21 cellular contexts compared by ENCODE assay signal in the genomic region with DNA sequence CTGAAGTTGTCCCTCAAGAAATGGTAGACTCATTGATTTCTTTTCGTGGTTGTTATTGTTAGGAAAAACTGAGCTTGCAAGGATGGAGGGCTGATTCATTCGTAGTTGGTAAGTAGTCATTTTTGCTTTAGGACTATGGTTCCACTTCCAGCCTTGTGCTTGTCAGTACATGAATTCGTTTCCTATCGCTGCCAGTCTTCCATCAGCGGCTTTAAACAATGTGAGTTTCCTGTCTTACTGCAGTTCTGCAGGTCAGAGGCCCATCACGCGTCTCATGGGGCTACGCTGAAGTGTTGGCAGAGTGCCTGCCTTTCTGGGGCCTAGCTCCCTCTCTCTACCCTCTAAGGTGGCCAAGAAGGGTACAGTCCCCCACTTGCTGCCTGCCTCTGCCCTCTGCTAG. TPM values are rescaled to one million over a fixed set of nuclear protein-coding genes. Genes with fewer than 3 reads are reported as not detected.
A peak's percentile ranks its signal among the peaks of the same experiment; 100 is the strongest.
DNase-seq lines count a peak whose midpoint lies in the region; ATAC-seq and TF ChIP-seq lines count a peak whose summit lies in the region.
"Had no signal": no experiment of that assay in that cellular context is flagged by ENCODE, and none has a peak within 500 bp of the region (broad histone marks: within the 10 kb centered on the region; RNA-seq: fewer than 3 reads in every experiment).

No MANE protein-coding gene starts in this region.

- H3K27ac ChIP-seq in RWPE2 (ENCODE audit: poor library complexity, severe bottlenecking) (peak overlapping the region; percentile 89), esophagus squamous epithelium (peak overlapping the region; percentile 55 to 71 (median 66))
- H3K27ac ChIP-seq: GM23248 had no signal

- H3K36me3 Mint-ChIP-seq in activated CD4-positive, alpha-beta T cell treated with anti-CD3 and anti-CD28 coated beads for 36 hours (ENCODE audit: low read depth): no peaks in the 10 kb centered on the region
- H3K36me3 Mint-ChIP-seq in effector memory CD8-positive, alpha-beta T cell (ENCODE audit: insufficient read depth): no peaks in the 10 kb centered on the region
- H3K36me3 Mint-ChIP-seq: CD4-positive, CD25-positive, alpha-beta regulatory T cell; immature natural killer cell; type B pancreatic cell had no signal

- intact Hi-C loops in activated CD4-positive, alpha-beta T cell treated with anti-CD3 and anti-CD28 coated beads for 36 hours (cut with DNase I, micrococcal nuclease): no loop called here
- intact Hi-C loops in esophagus squamous epithelium (cut with DNase I): no loop called here

- 35 to 48% methylated on average over 7 to 8 of the region's 8 CpGs for WGBS in esophagus squamous epithelium, 2 donors

- peak; percentile 61 for ATAC-seq in activated CD4-positive, alpha-beta T cell treated with anti-CD3 and anti-CD28 coated beads for 36 hours
- ATAC-seq in RWPE2 (ENCODE audit: low read depth): peak; percentile 83
- ATAC-seq in HG03521 (IDR thresholded peaks at IDR 0.05; ENCODE audit: unreplicated experiment): no peak
- no peak for ATAC-seq in effector memory CD8-positive, alpha-beta T cell (replicated peaks)
- ATAC-seq: activated CD4-positive, CD25-positive, alpha-beta regulatory T cell treated with anti-CD3 and anti-CD28 coated beads, Interleukin-2, amount 50 U/mL, for 24 hours; naive thymus-derived CD8-positive, alpha-beta T cell had no signal

- POLR2A ChIA-PET in activated CD4-positive, alpha-beta T cell treated with anti-CD3 and anti-CD28 coated beads for 36 hours (lab: Charles Lee): interaction anchor here (0.6 kb wide), 1 partner anchor 337 kb away, joined by 7 read pairs; no protein-coding TSS in a partner anchor

- H3K9me3 Mint-ChIP-seq in activated CD4-positive, alpha-beta T cell treated with anti-CD3 and anti-CD28 coated beads for 36 hours (ENCODE audit: low read depth): no peaks in the 10 kb centered on the region
- no peaks in the 10 kb centered on the region for H3K9me3 Mint-ChIP-seq in effector memory CD8-positive, alpha-beta T cell
- H3K9me3 Mint-ChIP-seq: activated T-helper 2 cell treated with anti-CD3 and anti-CD28 coated beads, Interferon-gamma antibody, Interleukin-2, Interleukin-4, amounts not matched to agents 10 μg/mL and 5 μg/mL and 100 μg/mL, durations not matched to agents 14 hours and 24 hours and 36 hours; type B pancreatic cell had no signal

- H3K27me3 ChIP-seq in RWPE2 (ENCODE audit: insufficient read depth, poor library complexity, severe bottlenecking) (no peaks in the 10 kb centered on the region), esophagus squamous epithelium (no peaks in the 10 kb centered on the region)

- no peak for TF ChIP-seq POLR2A in esophagus squamous epithelium (IDR thresholded peaks at IDR 0.05)

- peaks cover 31% of the 10 kb centered on the region for H3K4me1 ChIP-seq in RWPE2 (ENCODE audit: insufficient read depth, poor library complexity, severe bottlenecking)
- H3K4me1 ChIP-seq in esophagus squamous epithelium: peaks cover 14 to 62% (median 38%) of the 10 kb centered on the region in 3 donors

- H3K4me3 Mint-ChIP-seq in activated CD4-positive, alpha-beta T cell treated with anti-CD3 and anti-CD28 coated beads for 36 hours: no peak overlapping the region
- no peak overlapping the region for H3K4me3 Mint-ChIP-seq in effector memory CD8-positive, alpha-beta T cell
- H3K4me3 Mint-ChIP-seq: CD4-positive, CD25-positive, alpha-beta regulatory T cell; immature natural killer cell; naive thymus-derived CD8-positive, alpha-beta T cell; T-helper 1 cell treated with Interleukin-12 subunit alpha and Interleukin-12 subunit beta and Interleukin-4 antibody, amounts not matched to agents 30 μg/mL and 1 μg/mL, for 36 hours; type B pancreatic cell had no signal

- no peaks in the 10 kb centered on the region for H3K9me3 ChIP-seq in RWPE2 (ENCODE audit: severe bottlenecking)
- H3K9me3 ChIP-seq in esophagus squamous epithelium: no peaks in the 10 kb centered on the region

- no peak overlapping the region for H3K4me3 ChIP-seq in RWPE2 (ENCODE audit: severe bottlenecking)
- peak overlapping the region in 1 of 4 donors; percentile 7 for H3K4me3 ChIP-seq in esophagus squamous epithelium
- H3K4me3 ChIP-seq: GM23248, lung had no signal

- CTCF ChIA-PET in activated CD4-positive, alpha-beta T cell treated with anti-CD3 and anti-CD28 coated beads for 36 hours (lab: Charles Lee): interaction anchor here (0.7 to 1.2 kb wide), 2 partner anchors 21 to 1085 kb away, joined by 3 to 4 read pairs; no protein-coding TSS in a partner anchor

- H3K27me3 Mint-ChIP-seq in activated CD4-positive, alpha-beta T cell treated with anti-CD3 and anti-CD28 coated beads for 36 hours: peaks cover 3% of the 10 kb centered on the region
- peaks cover 21 to 74% of the 10 kb centered on the region in 2 donors for H3K27me3 Mint-ChIP-seq in effector memory CD8-positive, alpha-beta T cell

- DNase-seq in activated CD4-positive, alpha-beta T cell treated with anti-CD3 and anti-CD28 coated beads for 36 hours: no peak
- no peak for DNase-seq in activated CD4-positive, alpha-beta T cell treated with anti-CD3 and anti-CD28 coated beads for 4 hours
- DNase-seq in RWPE2 (ENCODE audit: low spot score) (no peak), esophagus squamous epithelium (lab: John Stamatoyannopoulos, UW) (no peak), GM10266 (ENCODE audit: extremely low spot score) (no peak), DMS 273 (lab: John Stamatoyannopoulos, UW; ENCODE audit: unreplicated experiment) (no peak)
- DNase-seq in effector memory CD8-positive, alpha-beta T cell: no peak
- DNase-seq: CD4-positive, CD25-positive, alpha-beta regulatory T cell; cerebellar nuclear complex; GM23248; immature natural killer cell; NCI-H226; SHP77; stimulated activated naive CD4-positive, alpha-beta T cell had no signal

- no peak overlapping the region for H3K27ac Mint-ChIP-seq in activated CD4-positive, alpha-beta T cell treated with anti-CD3 and anti-CD28 coated beads for 36 hours
- H3K27ac Mint-ChIP-seq in effector memory CD8-positive, alpha-beta T cell: no peak overlapping the region
- H3K27ac Mint-ChIP-seq: activated T-helper 2 cell treated with anti-CD3 and anti-CD28 coated beads, Interferon-gamma antibody, Interleukin-2, Interleukin-4, amounts not matched to agents 10 μg/mL and 5 μg/mL and 100 μg/mL, durations not matched to agents 14 hours and 24 hours and 36 hours; CD4-positive, CD25-positive, alpha-beta regulatory T cell; immature natural killer cell; T-helper 1 cell treated with Interleukin-12 subunit alpha and Interleukin-12 subunit beta and Interleukin-4 antibody, amounts not matched to agents 30 μg/mL and 1 μg/mL, for 36 hours; type B pancreatic cell had no signal

- peaks cover 10% of the 10 kb centered on the region for H3K4me1 Mint-ChIP-seq in activated CD4-positive, alpha-beta T cell treated with anti-CD3 and anti-CD28 coated beads for 36 hours
- H3K4me1 Mint-ChIP-seq in effector memory CD8-positive, alpha-beta T cell (ENCODE audit: low read depth in 2 of 2): peaks cover 10 to 11% of the 10 kb centered on the region in 2 donors

- TF ChIP-seq CTCF in RWPE2 (IDR thresholded peaks at IDR 0.05; ENCODE audit: poor library complexity, severe bottlenecking) (no peak), esophagus squamous epithelium (IDR thresholded peaks at IDR 0.05) (no peak), GM10266 (IDR thresholded peaks at IDR 0.05; ENCODE audit: control insufficient read depth, insufficient read depth, low read depth, missing control alignments) (no peak)

- H3K36me3 ChIP-seq in RWPE2 (ENCODE audit: low read depth): no peaks in the 10 kb centered on the region
- H3K36me3 ChIP-seq in esophagus squamous epithelium: no peaks in the 10 kb centered on the region

RNA-seq across cellular contexts. Expression of a gene that starts 11.4 kb away (rescaled TPM):
- not detected for total RNA-seq in activated CD4-positive, alpha-beta T cell treated with anti-CD3 and anti-CD28 coated beads for 36 hours
- 100 to 1,000 TPM in 1 of 4 donors, 10 to 100 TPM in 3; 50.5 to 105 (median 81.8) TPM for total RNA-seq in esophagus squamous epithelium
- total RNA-seq: activated T-helper 2 cell treated with anti-CD3 and anti-CD28 coated beads, Interferon-gamma antibody, Interleukin-2, Interleukin-4, amounts not matched to agents 10 μg/mL and 5 μg/mL and 100 μg/mL, durations not matched to agents 14 hours and 24 hours and 36 hours; CD4-positive, CD25-positive, alpha-beta regulatory T cell; GM23248; naive thymus-derived CD8-positive, alpha-beta T cell had no signal

Comparison
In these comparisons a context has a peak if more than half of its experiments do, and no peak if none do; other contexts are left out.
1. ATAC-seq: peak in activated CD4-positive, alpha-beta T cell treated with anti-CD3 and anti-CD28 coated beads for 36 hours (single experiment) and RWPE2 (single experiment); none in HG03521 (single experiment) and effector memory CD8-positive, alpha-beta T cell (single experiment).
2. RNA of a gene that starts 11.4 kb away (total RNA-seq): 50.5 to 105 TPM in esophagus squamous epithelium; not detected in activated CD4-positive, alpha-beta T cell treated with anti-CD3 and anti-CD28 coated beads for 36 hours; every median in the first group is over 10 times any median in the second.